In genomic region chr15:82036461-82036860, GRCh38 we compare ENCODE assay signal across 36 cellular contexts.
"Had no signal": no experiment of that assay in that cellular context is flagged by ENCODE, and none has a peak within 500 bp of the region (broad histone marks: within the 10 kb centered on the region; RNA-seq: fewer than 3 reads in every experiment).

No MANE protein-coding gene starts in this region.

- H3K27me3 ChIP-seq: adrenal gland, body of pancreas, brain microvascular endothelial cell, breast epithelium had no signal

- H3K4me1 Mint-ChIP-seq: activated B cell treated with CpG ODN at 0.5 μM for 24 hours; activated CD4-positive, alpha-beta T cell treated with anti-CD3 and anti-CD28 coated beads, Interleukin-2, amount 10 ng/mL, durations not matched to agents 24 days and 14 days; activated naive CD8-positive, alpha-beta T cell treated with anti-CD3 and anti-CD28 coated beads for 36 hours; activated T-helper 17 cell treated with anti-CD3 and anti-CD28 coated beads, Interleukin-2, amount 50 U/mL, for 72 hours had no signal

- H3K27me3 Mint-ChIP-seq: activated naive CD8-positive, alpha-beta T cell treated with anti-CD3 and anti-CD28 coated beads for 36 hours had no signal

- H3K27ac ChIP-seq: adrenal gland, body of pancreas, brain microvascular endothelial cell, breast epithelium, coronary artery, VCaP had no signal

- H3K36me3 ChIP-seq: adrenal gland, brain microvascular endothelial cell, breast epithelium had no signal

- H3K9me3 Mint-ChIP-seq: activated B cell treated with CpG ODN at 0.5 μM for 24 hours; activated CD4-positive, alpha-beta memory T cell treated with anti-CD3 and anti-CD28 coated beads for 36 hours; activated CD4-positive, alpha-beta T cell treated with anti-CD3 and anti-CD28 coated beads, Interleukin-2, amount 10 ng/mL, durations not matched to agents 24 days and 14 days; activated CD8-positive, alpha-beta T cell treated with anti-CD3 and anti-CD28 coated beads for 36 hours; activated naive CD4-positive, alpha-beta T cell treated with anti-CD3 and anti-CD28 coated beads for 36 hours; activated naive CD8-positive, alpha-beta T cell treated with anti-CD3 and anti-CD28 coated beads for 36 hours; activated T-cell treated with anti-CD3 and anti-CD28 coated beads, Interleukin-2, amount 50 U/mL, for 4 hours; activated T-cell treated with anti-CD3 and anti-CD28 coated beads, Interleukin-2, amount 50 U/mL, for 72 hours; activated T-helper 1 cell treated with anti-CD3 and anti-CD28 coated beads, Interleukin-12 subunit alpha, Interleukin-12 subunit beta, Interleukin-2, Interleukin-4 antibody, amounts not matched to agents 30 ng/mL and 10 ng/mL and 1 ng/mL, durations not matched to agents 14 hours and 24 hours and 36 hours; activated T-helper 17 cell treated with anti-CD3 and anti-CD28 coated beads, Interleukin-2, amount 50 U/mL, for 72 hours; T-helper 2 cell treated with Interferon-gamma antibody and Interleukin-4, amounts not matched to agents 5 μg/mL and 100 μg/mL, for 36 hours had no signal

- H3K4me1 ChIP-seq: adrenal gland, breast epithelium had no signal

- H3K4me3 Mint-ChIP-seq: activated B cell treated with CpG ODN at 0.5 μM for 24 hours; activated CD4-positive, alpha-beta memory T cell treated with anti-CD3 and anti-CD28 coated beads for 36 hours; activated CD4-positive, alpha-beta T cell treated with anti-CD3 and anti-CD28 coated beads, Interleukin-2, amount 10 ng/mL, durations not matched to agents 24 days and 14 days; activated CD8-positive, alpha-beta T cell treated with anti-CD3 and anti-CD28 coated beads for 36 hours; activated naive CD4-positive, alpha-beta T cell treated with anti-CD3 and anti-CD28 coated beads for 36 hours; activated naive CD8-positive, alpha-beta T cell treated with anti-CD3 and anti-CD28 coated beads for 36 hours; activated T-cell treated with anti-CD3 and anti-CD28 coated beads, Interleukin-2, amount 50 U/mL, for 4 hours; activated T-cell treated with anti-CD3 and anti-CD28 coated beads, Interleukin-2, amount 50 U/mL, for 72 hours; activated T-helper 1 cell treated with anti-CD3 and anti-CD28 coated beads, Interleukin-12 subunit alpha, Interleukin-12 subunit beta, Interleukin-2, Interleukin-4 antibody, amounts not matched to agents 30 ng/mL and 10 ng/mL and 1 ng/mL, durations not matched to agents 14 hours and 24 hours and 36 hours; activated T-helper 17 cell treated with anti-CD3 and anti-CD28 coated beads, Interleukin-2, amount 50 U/mL, for 72 hours; T-helper 2 cell treated with Interferon-gamma antibody and Interleukin-4, amounts not matched to agents 5 μg/mL and 100 μg/mL, for 36 hours had no signal

- H3K9me3 ChIP-seq: adrenal gland, body of pancreas, breast epithelium had no signal

- H3K36me3 Mint-ChIP-seq: activated CD4-positive, alpha-beta memory T cell treated with anti-CD3 and anti-CD28 coated beads for 36 hours; activated naive CD8-positive, alpha-beta T cell treated with anti-CD3 and anti-CD28 coated beads for 36 hours had no signal

- ATAC-seq: activated CD8-positive, alpha-beta T cell treated with anti-CD3 and anti-CD28 coated beads for 36 hours; activated T-cell treated with anti-CD3 and anti-CD28 coated beads, Interleukin-2, amount 50 U/mL, for 4 hours; activated T-cell treated with anti-CD3 and anti-CD28 coated beads, Interleukin-2, amount 50 U/mL, for 72 hours; activated T-helper 17 cell treated with anti-CD3 and anti-CD28 coated beads, Interleukin-2, amount 50 U/mL, for 72 hours; body of pancreas had no signal

- DNase-seq: activated B cell treated with CpG ODN at 0.5 μM for 24 hours; activated CD4-positive, alpha-beta memory T cell treated with anti-CD3 and anti-CD28 coated beads for 36 hours; activated CD4-positive, alpha-beta T cell treated with anti-CD3 and anti-CD28 coated beads for 4 hours; activated CD4-positive, alpha-beta T cell treated with anti-CD3 and anti-CD28 coated beads, Interleukin-2, amount 10 ng/mL, durations not matched to agents 24 days and 14 days; activated CD4-positive, alpha-beta T cell treated with anti-CD3 and anti-CD28 coated beads, Interleukin-2, amount 50 U/mL, for 1 hour; activated CD4-positive, alpha-beta T cell treated with anti-CD3 and anti-CD28 coated beads, Interleukin-2, amount 50 U/mL, for 4 hours; activated CD4-positive, CD25-positive, alpha-beta regulatory T cell treated with anti-CD3 and anti-CD28 coated beads, Interleukin-2, amount 50 U/mL, for 72 hours; activated CD8-positive, alpha-beta memory T cell treated with anti-CD3 and anti-CD28 coated beads, Interleukin-2, amount 50 U/mL, for 4 hours; activated CD8-positive, alpha-beta T cell treated with anti-CD3 and anti-CD28 coated beads for 36 hours; activated effector memory CD4-positive, alpha-beta T cell treated with anti-CD3 and anti-CD28 coated beads, Interleukin-2, amount 50 U/mL, for 16 hours; activated gamma-delta T cell treated with Interleukin-2 at 50 U/mL for 16 hours; activated naive CD4-positive, alpha-beta T cell; activated naive CD4-positive, alpha-beta T cell treated with anti-CD3 and anti-CD28 coated beads for 36 hours; activated naive CD4-positive, alpha-beta T cell treated with anti-CD3 and anti-CD28 coated beads, Interleukin-2, amount 50 U/mL, for 16 hours; activated naive CD8-positive, alpha-beta T cell treated with anti-CD3 and anti-CD28 coated beads for 36 hours; activated T-cell treated with anti-CD3 and anti-CD28 coated beads for 4 hours; activated T-cell treated with anti-CD3 and anti-CD28 coated beads, Interleukin-2, amount 50 U/mL, for 1 hour; activated T-cell treated with anti-CD3 and anti-CD28 coated beads, Interleukin-2, amount 50 U/mL, for 4 hours; activated T-cell treated with anti-CD3 and anti-CD28 coated beads, Interleukin-2, amount 50 U/mL, for 72 hours; adrenal gland; amniotic stem cell; aorta; body of pancreas; brain microvascular endothelial cell; central memory CD4-positive, alpha-beta T cell; T-helper 2 cell; T-helper 9 cell had no signal

- FAIRE-seq: astrocyte, colon, TTC549 had no signal

- H3K27ac Mint-ChIP-seq: activated B cell treated with CpG ODN at 0.5 μM for 24 hours; activated CD4-positive, alpha-beta memory T cell treated with anti-CD3 and anti-CD28 coated beads for 36 hours; activated CD4-positive, alpha-beta T cell treated with anti-CD3 and anti-CD28 coated beads, Interleukin-2, amount 10 ng/mL, durations not matched to agents 24 days and 14 days; activated CD8-positive, alpha-beta T cell treated with anti-CD3 and anti-CD28 coated beads for 36 hours; activated naive CD4-positive, alpha-beta T cell treated with anti-CD3 and anti-CD28 coated beads for 36 hours; activated naive CD8-positive, alpha-beta T cell treated with anti-CD3 and anti-CD28 coated beads for 36 hours; activated T-cell treated with anti-CD3 and anti-CD28 coated beads, Interleukin-2, amount 50 U/mL, for 72 hours; activated T-helper 1 cell treated with anti-CD3 and anti-CD28 coated beads, Interleukin-12 subunit alpha, Interleukin-12 subunit beta, Interleukin-2, Interleukin-4 antibody, amounts not matched to agents 30 ng/mL and 10 ng/mL and 1 ng/mL, durations not matched to agents 14 hours and 24 hours and 36 hours; activated T-helper 17 cell treated with anti-CD3 and anti-CD28 coated beads, Interleukin-2, amount 50 U/mL, for 72 hours; T-helper 2 cell treated with Interferon-gamma antibody and Interleukin-4, amounts not matched to agents 5 μg/mL and 100 μg/mL, for 36 hours had no signal

- H3K4me3 ChIP-seq: adrenal gland, body of pancreas, breast epithelium, coronary artery had no signal
